Comparison of ENCODE assay signal across 7 cellular contexts in genomic region chr4:94412019-94413017, GRCh38. TPM values are rescaled to one million over a fixed set of nuclear protein-coding genes. Genes with fewer than 3 reads are reported as not detected.
A peak's percentile ranks its signal among the peaks of the same experiment; 100 is the strongest.
DNase-seq lines count a peak whose midpoint lies in the region; ATAC-seq and TF ChIP-seq lines count a peak whose summit lies in the region.

No MANE protein-coding gene starts in this region.

- no peak overlapping the region for H3K27ac Mint-ChIP-seq in stimulated activated effector memory CD8-positive, alpha-beta T cell treated with anti-CD3 and anti-CD28 coated beads, Interleukin-12 subunit alpha, Interleukin-12 subunit beta, amount 100 ng/mL, for 72 hours

- H3K4me1 ChIP-seq in adrenal gland (replicated peaks in 1 of 2) (peaks cover 0 to 43% of the 10 kb centered on the region in 2 donors), subcutaneous abdominal adipose tissue (ENCODE audit: control insufficient read depth in 5 of 5, insufficient read depth in 5 of 5, low read length in 5 of 5) (peaks cover 0 to 15% (median 10%) of the 10 kb centered on the region in 5 donors)

- no peaks in the 10 kb centered on the region for H3K9me3 ChIP-seq in adrenal gland (replicated peaks in 1 of 3)
- peaks cover 0 to 4% (median 0%) of the 10 kb centered on the region in 5 donors for H3K9me3 ChIP-seq in subcutaneous abdominal adipose tissue (ENCODE audit: control insufficient read depth in 5 of 5, low read length in 5 of 5)

- no peaks in the 10 kb centered on the region for H3K9me3 Mint-ChIP-seq in stimulated activated effector memory CD8-positive, alpha-beta T cell treated with anti-CD3 and anti-CD28 coated beads, Interleukin-12 subunit alpha, Interleukin-12 subunit beta, amount 100 ng/mL, for 72 hours

- H3K4me1 Mint-ChIP-seq in stimulated activated effector memory CD8-positive, alpha-beta T cell treated with anti-CD3 and anti-CD28 coated beads, Interleukin-12 subunit alpha, Interleukin-12 subunit beta, amount 100 ng/mL, for 72 hours: no peaks in the 10 kb centered on the region

- no peaks in the 10 kb centered on the region for H3K36me3 Mint-ChIP-seq in stimulated activated effector memory CD8-positive, alpha-beta T cell treated with anti-CD3 and anti-CD28 coated beads, Interleukin-12 subunit alpha, Interleukin-12 subunit beta, amount 100 ng/mL, for 72 hours

- H3K36me3 ChIP-seq in adrenal gland (replicated peaks in 1 of 2) (no peaks in the 10 kb centered on the region), subcutaneous abdominal adipose tissue (ENCODE audit: control insufficient read depth in 5 of 5, insufficient read depth in 5 of 5, low read length in 5 of 5) (no peaks in the 10 kb centered on the region)

- WGBS in adrenal gland, 4 donors: 12 to 21% (median 18%) methylated on average over 9 of the region's 9 CpGs

- H3K27ac ChIP-seq in adrenal gland (peak overlapping the region in 3 of 5 donors; percentile 39 to 59 (median 48)), subcutaneous abdominal adipose tissue (ENCODE audit: low read depth, low read length) (no peak overlapping the region)

- no peaks in the 10 kb centered on the region for H3K27me3 ChIP-seq in adrenal gland
- no peaks in the 10 kb centered on the region for H3K27me3 ChIP-seq in subcutaneous abdominal adipose tissue (ENCODE audit: control insufficient read depth in 5 of 5, insufficient read depth in 4 of 5, low read length in 5 of 5)

- DNase-seq in HT-29 (ENCODE audit: low spot score) (peak; percentile 64), adrenal gland (peak in 3 of 7 donors; percentile 20 to 27 (median 23)), iris pigment epithelial cell (ENCODE audit: low read depth) (peak; percentile 86), SK-N-DZ (ENCODE audit: low spot score) (no peak)
- DNase-seq in stimulated activated effector memory CD8-positive, alpha-beta T cell treated with anti-CD3 and anti-CD28 coated beads, Interleukin-12 subunit alpha, Interleukin-12 subunit beta, amount 100 ng/mL, for 72 hours (ENCODE audit: low spot score in 2 of 2): no peak

- no peak overlapping the region for H3K4me3 Mint-ChIP-seq in stimulated activated effector memory CD8-positive, alpha-beta T cell treated with anti-CD3 and anti-CD28 coated beads, Interleukin-12 subunit alpha, Interleukin-12 subunit beta, amount 100 ng/mL, for 72 hours

- TF ChIP-seq CTCF in adrenal gland (IDR thresholded peaks at IDR 0.05): no peak

- intact Hi-C loops in adrenal gland (cut with DNase I): no loop called here

- H3K4me3 ChIP-seq in adrenal gland (peak overlapping the region in 1 of 4 donors; percentile 43), subcutaneous abdominal adipose tissue (ENCODE audit: low read depth in 1 of 5, low read length in 5 of 5) (peak overlapping the region in 4 of 5 donors; percentile 17 to 54 (median 34))

- no peak for TF ChIP-seq POLR2A in adrenal gland (IDR thresholded peaks at IDR 0.05)

- H3K9ac ChIP-seq in subcutaneous abdominal adipose tissue (ENCODE audit: low read length in 5 of 5): no peak overlapping the region

- no peak for ATAC-seq in stimulated activated effector memory CD8-positive, alpha-beta T cell treated with anti-CD3 and anti-CD28 coated beads, Interleukin-12 subunit alpha, Interleukin-12 subunit beta, amount 100 ng/mL, for 72 hours
- ATAC-seq in GM21447 (IDR thresholded peaks at IDR 0.05; ENCODE audit: unreplicated experiment): no peak

RNA-seq across cellular contexts. Expression of gene PDLIM5, which starts 39.4 kb away (rescaled TPM):
- total RNA-seq in HT-29 (2014; rRNA removed; shearing (Covaris generic)): 59.5 and 74.5 TPM in 2 replicates
- total RNA-seq in adrenal gland: 100 to 1,000 TPM in 3 of 8 donors, 10 to 100 TPM in 5; 53.9 to 150 (median 84.0) TPM
- 10 to 100 TPM; 26.2 to 92.4 (median 28.9) TPM for polyA plus RNA-seq in adrenal gland
- 8.9 and 12.6 TPM in 2 replicates for polyA plus RNA-seq in SK-N-DZ (2014; cell fraction: cytosol; rRNA removed)
- 3.0 and 3.1 TPM in 2 replicates for polyA plus RNA-seq in SK-N-DZ (2014; cell fraction: nucleus; rRNA removed)

Comparison
In these comparisons a context has a peak if more than half of its experiments do, and no peak if none do; other contexts are left out.
1. DNase-seq: peak in HT-29 (single experiment) and iris pigment epithelial cell (single experiment); none in SK-N-DZ (single experiment) and stimulated activated effector memory CD8-positive, alpha-beta T cell treated with anti-CD3 and anti-CD28 coated beads, Interleukin-12 subunit alpha, Interleukin-12 subunit beta, amount 100 ng/mL, for 72 hours (0 of 2).